In the genomic region with DNA sequence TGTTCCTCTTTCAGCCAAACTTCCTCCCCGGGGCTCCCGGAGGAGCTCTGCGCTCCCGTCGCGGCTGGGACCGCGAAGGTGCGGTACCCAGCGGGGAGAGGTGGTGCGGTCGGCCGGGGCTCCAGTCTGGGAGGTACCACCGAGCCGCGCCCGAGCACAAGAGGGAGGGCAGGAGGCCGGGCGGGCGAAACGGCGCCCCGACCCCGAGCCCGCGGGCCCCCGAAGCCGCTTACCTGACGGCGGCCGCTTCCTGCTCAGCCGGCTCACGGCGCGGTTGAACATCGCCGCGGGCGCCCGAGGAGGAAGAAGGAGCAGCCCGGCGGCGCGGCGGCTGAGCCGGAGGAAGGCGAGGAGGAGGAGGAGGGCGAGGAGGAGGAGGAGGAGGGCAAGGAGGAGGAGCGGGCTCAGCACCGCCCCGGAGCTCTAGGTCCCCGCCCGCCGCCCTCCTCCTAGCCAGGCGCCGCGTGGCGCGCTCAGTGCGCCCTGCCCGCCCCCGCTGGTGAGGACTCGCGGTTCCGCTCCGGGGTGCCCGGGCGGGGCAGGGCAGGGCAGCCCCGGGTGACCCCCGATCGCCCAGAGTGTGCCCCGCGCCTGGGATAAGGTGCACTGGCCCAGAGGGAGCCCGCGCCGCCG, we compare ENCODE assay signal across 8 cellular contexts. TPM values are rescaled to one million over a fixed set of nuclear protein-coding genes. Genes with fewer than 3 reads are reported as not detected.
A peak's percentile ranks its signal among the peaks of the same experiment; 100 is the strongest.
DNase-seq lines count a peak whose midpoint lies in the region; ATAC-seq, FAIRE-seq and TF ChIP-seq lines count a peak whose summit lies in the region.

TSS of gene RGS10 (minus strand) at position 363 of the 633 bp plus-strand sequence. CDS start at position 282, 81 bp downstream.

- H3K27ac ChIP-seq in DND-41 (ENCODE audit: low read length) (peak within 1 kb of the TSS; percentile 84), small intestine (ENCODE audit: low read depth in 1 of 2, low read length in 1 of 2) (peak within 1 kb of the TSS; percentile 65 to 71)

- H3K4me1 ChIP-seq in DND-41 (ENCODE audit: insufficient read depth, low read length): peaks cover 47% of the 10 kb centered on the region
- H3K4me1 ChIP-seq in small intestine (ENCODE audit: control insufficient read depth in 2 of 2, insufficient read depth in 1 of 2, low read depth in 1 of 2, low read length in 1 of 2): no peaks in the 10 kb centered on the region

- no peak for TF ChIP-seq CTCF in DND-41 (IDR thresholded peaks at IDR 0.05; ENCODE audit: borderline replicate concordance, extremely low read depth, low read length, poor library complexity, severe bottlenecking)

- peaks cover 21% of the 10 kb centered on the region; the same call in 1 of the 2 replicates for H4K20me1 ChIP-seq in DND-41 (ENCODE audit: insufficient read depth, low read length)

- H3K4me2 ChIP-seq in DND-41 (ENCODE audit: insufficient read depth, low read length): peak within 1 kb of the TSS; percentile 96

- 0 to 1% (median 0%) methylated on average over 16 to 77 of the region's 77 CpGs for WGBS in small intestine, 3 donors

- DNase-seq in DND-41: peak; percentile 91
- DNase-seq in HuH-7.5 (ENCODE audit: low spot score): peak; percentile 60
- DNase-seq in astrocyte of the hippocampus (ENCODE audit: low read depth, low spot score): peak; percentile 85
- DNase-seq in small intestine: peak; percentile 89
- no peak for DNase-seq in NCI-H524 treated with DMSO at 0.1 percent for 48 hours (lab: John Stamatoyannopoulos, UW)

- peak within 1 kb of the TSS; percentile 90 for H3K9ac ChIP-seq in DND-41 (ENCODE audit: low read depth, low read length)

- ATAC-seq in DND-41 (ENCODE audit: insufficient read depth, low read depth): peak; percentile 84
- ATAC-seq in GM21526 (IDR thresholded peaks at IDR 0.05; ENCODE audit: low FRiP score, unreplicated experiment): peak; percentile 64

- H3K79me2 ChIP-seq in DND-41 (ENCODE audit: insufficient read depth, low read length): peaks cover 45% of the 10 kb centered on the region

- H3K27me3 ChIP-seq in DND-41 (ENCODE audit: insufficient read depth, low read length, poor library complexity) (no peaks in the 10 kb centered on the region), small intestine (ENCODE audit: control insufficient read depth in 2 of 2, insufficient read depth in 2 of 2, low read length in 2 of 2) (no peaks in the 10 kb centered on the region)

- no peak for FAIRE-seq in small intestine (lab: Jason Lieb, UNC)

- H3K9me3 ChIP-seq in DND-41 (ENCODE audit: insufficient read depth, low read length, severe bottlenecking): no peaks in the 10 kb centered on the region
- H3K9me3 ChIP-seq in iPS-18c (ENCODE audit: control insufficient read depth, insufficient read depth, low read length): no peaks in the 10 kb centered on the region
- H3K9me3 ChIP-seq in small intestine (ENCODE audit: control insufficient read depth, low read depth): no peaks in the 10 kb centered on the region

- intact Hi-C loops in T-helper 2 cell treated with Interferon-gamma antibody and Interleukin-4, amounts not matched to agents 100 ng/mL and 5 ng/mL, for 36 hours (cut with micrococcal nuclease): loop anchor here (1.0 to 10.0 kb wide), 11 partner anchors 34 to 460 kb away; partner anchors contain the start of genes BAG3, EIF3A, GRK5 and PRDX3

- peak within 1 kb of the TSS; percentile 88 for H2AFZ ChIP-seq in DND-41 (ENCODE audit: low read depth, low read length)

- H3K4me3 ChIP-seq in DND-41 (ENCODE audit: low read depth in 1 of 2, low read length in 2 of 2) (peak within 1 kb of the TSS; percentile 38 to 61), iPS-18c (ENCODE audit: insufficient read depth, low read depth, low read length) (peak within 1 kb of the TSS; percentile 65), small intestine (ENCODE audit: low read depth in 1 of 2, low read length in 2 of 2) (peak within 1 kb of the TSS; percentile 68 to 69)

- H3K36me3 ChIP-seq in DND-41 (ENCODE audit: insufficient read depth, low read length) (no peaks in the 10 kb centered on the region), small intestine (ENCODE audit: control insufficient read depth in 2 of 2, insufficient read depth in 2 of 2, low read length in 2 of 2) (no peaks in the 10 kb centered on the region)

RNA-seq across cellular contexts. Expression of gene RGS10, which starts in this region (rescaled TPM):
- total RNA-seq in T-helper 2 cell treated with Interferon-gamma antibody and Interleukin-4, amounts not matched to agents 100 ng/mL and 5 ng/mL, for 36 hours: 95.1 and 96.0 TPM in 2 replicates
- 10 to 100 TPM in 2 of 3 donors, 1 to 10 TPM in 1; 9.6 to 77.8 (median 25.4) TPM for polyA plus RNA-seq in small intestine
